In the genomic region with DNA sequence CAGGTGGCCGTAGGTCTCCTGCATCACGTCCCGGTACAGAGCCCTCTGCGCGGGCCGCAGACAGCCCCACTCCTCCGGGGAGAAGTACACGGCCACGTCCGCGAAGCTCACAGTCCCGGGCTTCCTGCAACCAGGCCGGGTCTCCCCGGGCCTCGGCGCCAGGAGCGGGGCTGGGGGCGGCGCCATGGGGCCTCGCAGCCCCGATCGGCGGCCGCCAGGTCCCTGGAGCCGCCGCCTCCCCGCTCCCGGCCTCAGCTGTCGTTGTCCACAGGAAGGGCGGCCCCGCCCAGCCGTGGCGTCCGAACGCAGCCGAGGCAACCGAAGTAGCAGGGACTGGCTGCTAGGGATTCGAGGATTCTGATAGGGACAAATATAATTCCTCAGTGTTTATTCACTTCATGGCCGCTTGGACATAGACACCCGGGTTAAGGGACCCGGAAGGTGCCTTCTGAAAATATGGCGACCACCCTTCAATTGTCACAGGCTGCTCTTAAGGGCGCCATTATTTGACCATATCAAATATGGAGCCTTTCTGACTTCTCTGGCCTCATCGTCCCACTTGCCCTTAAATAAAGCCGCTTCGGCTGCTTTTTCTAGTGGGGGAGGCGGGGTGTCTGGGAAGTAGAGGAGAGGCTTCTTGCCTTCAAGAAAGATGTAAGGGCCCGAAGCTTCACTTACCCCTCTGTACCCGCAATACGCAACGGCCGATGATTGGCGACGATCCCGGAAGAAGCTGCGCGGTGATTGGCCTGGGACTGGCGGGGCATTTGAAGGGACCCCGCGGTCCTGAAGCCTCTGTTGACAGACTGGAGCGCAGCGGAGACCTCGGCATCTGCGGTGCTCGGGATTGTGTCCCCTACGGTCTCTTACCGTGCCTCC, we compare ENCODE assay signal across 8 cellular contexts. TPM values are rescaled to one million over a fixed set of nuclear protein-coding genes. Genes with fewer than 3 reads are reported as not detected.
A peak's percentile ranks its signal among the peaks of the same experiment; 100 is the strongest.
DNase-seq lines count a peak whose midpoint lies in the region; ATAC-seq and TF ChIP-seq lines count a peak whose summit lies in the region.

A gene (minus strand): TSS at position 271 of the 879 bp plus-strand sequence. CDS start 85 bp downstream, at position 186.

- no peaks in the 10 kb centered on the region for H3K9me3 ChIP-seq in Peyer's patch
- H3K9me3 ChIP-seq in esophagus squamous epithelium, result no peaks in the 10 kb centered on the region

- ATAC-seq in GM21717 (IDR thresholded peaks at IDR 0.05; ENCODE audit: unreplicated experiment), result peak; percentile 63
- ATAC-seq in activated T-cell treated with anti-CD3 and anti-CD28 coated beads, Interleukin-2, amount 50 U/mL, for 72 hours (replicated peaks in 1 of 2), result peak; percentile 76 to 83

- H3K79me2 ChIP-seq in KMS-11 (ENCODE audit: insufficient read depth, low read depth), result peaks cover 22% of the 10 kb centered on the region

- H3K27ac ChIP-seq in KMS-11 (peak within 1 kb of the TSS; percentile 83), Peyer's patch (peak within 1 kb of the TSS; percentile 98 to 99 (median 98)), esophagus squamous epithelium (peak within 1 kb of the TSS; percentile 91 to 99 (median 96))

- peak within 1 kb of the TSS; percentile 92 for H3K9ac ChIP-seq in KMS-11

- no peaks in the 10 kb centered on the region for H3K9me3 Mint-ChIP-seq in activated T-cell treated with anti-CD3 and anti-CD28 coated beads, Interleukin-2, amount 50 U/mL, for 72 hours

- H3K4me3 ChIP-seq in KMS-11 (IDR thresholded peaks at IDR 0.05; ENCODE audit: insufficient read depth, low read depth, low read length), result no peak within 1 kb of the TSS
- H3K4me3 ChIP-seq in Peyer's patch, result peak within 1 kb of the TSS; percentile 81 to 95 (median 86)
- peak within 1 kb of the TSS; percentile 60 to 87 (median 73) for H3K4me3 ChIP-seq in esophagus squamous epithelium

- no peaks in the 10 kb centered on the region for H4K20me1 ChIP-seq in KMS-11 (ENCODE audit: insufficient read depth)

- H3K27me3 Mint-ChIP-seq in activated T-cell treated with anti-CD3 and anti-CD28 coated beads, Interleukin-2, amount 50 U/mL, for 72 hours (ENCODE audit: low read depth), result no peaks in the 10 kb centered on the region

- peak within 1 kb of the TSS; percentile 86 for H2AFZ ChIP-seq in KMS-11 (ENCODE audit: low read depth)

- WGBS in esophagus squamous epithelium, 2 donors, result 0 to 1% methylated on average over 4 to 26 of the region's 67 CpGs

- TF ChIP-seq CTCF in KMS-11 (conservative IDR thresholded peaks at IDR 0.05; ENCODE audit: low read depth, low read length) (no peak), Peyer's patch (IDR thresholded peaks at IDR 0.05) (peak in 1 of 6 experiments; percentile 20), esophagus squamous epithelium (IDR thresholded peaks at IDR 0.05) (peak in 3 of 6 experiments; percentile 4 to 24 (median 6))

- H3K27ac Mint-ChIP-seq in activated T-cell treated with anti-CD3 and anti-CD28 coated beads, Interleukin-2, amount 50 U/mL, for 72 hours, result peak within 1 kb of the TSS; percentile 95

- peak within 1 kb of the TSS; percentile 81 for H3K4me2 ChIP-seq in KMS-11

- H3K36me3 Mint-ChIP-seq in activated T-cell treated with anti-CD3 and anti-CD28 coated beads, Interleukin-2, amount 50 U/mL, for 72 hours (ENCODE audit: insufficient read depth in 2 of 2), result no peaks in the 10 kb centered on the region

- peak; percentile 53 to 66 for TF ChIP-seq POLR2A in Peyer's patch (IDR thresholded peaks at IDR 0.05)
- TF ChIP-seq POLR2A in esophagus squamous epithelium (IDR thresholded peaks at IDR 0.05), result peak in 3 of 4 donors; percentile 12 to 65 (median 48)

- intact Hi-C loops in esophagus squamous epithelium (cut with DNase I), result no loop called here

- H3K4me3 Mint-ChIP-seq in activated T-cell treated with anti-CD3 and anti-CD28 coated beads, Interleukin-2, amount 50 U/mL, for 72 hours, result peak within 1 kb of the TSS; percentile 96

- H3K36me3 ChIP-seq in KMS-11 (ENCODE audit: insufficient read depth) (no peaks in the 10 kb centered on the region), Peyer's patch (peaks cover 0 to 4% (median 0%) of the 10 kb centered on the region in 3 donors), esophagus squamous epithelium (peaks cover 0 to 11% (median 0%) of the 10 kb centered on the region in 3 donors)

- H3K27me3 ChIP-seq in KMS-11 (ENCODE audit: insufficient read depth, low read depth) (no peaks in the 10 kb centered on the region), Peyer's patch (no peaks in the 10 kb centered on the region), esophagus squamous epithelium (no peaks in the 10 kb centered on the region)

- H3K4me1 ChIP-seq in KMS-11 (ENCODE audit: low read depth, poor library complexity, severe bottlenecking) (peaks cover 62% of the 10 kb centered on the region), Peyer's patch (peaks cover 4 to 23% (median 14%) of the 10 kb centered on the region in 4 donors), esophagus squamous epithelium (peaks cover 27 to 59% (median 36%) of the 10 kb centered on the region in 3 donors)

- DNase-seq in DMS153 treated with DMSO at 0.1 percent for 48 hours (lab: John Stamatoyannopoulos, UW; ENCODE audit: unreplicated experiment), result peak; percentile 75
- DNase-seq in Peyer's patch, result peak; percentile 93 to 98 (median 94)
- peak; percentile 92 to 96 for DNase-seq in activated T-cell treated with anti-CD3 and anti-CD28 coated beads, Interleukin-2, amount 50 U/mL, for 72 hours
- peak; percentile 92 for DNase-seq in esophagus squamous epithelium (lab: John Stamatoyannopoulos, UW)
- peak; percentile 98 for DNase-seq in myocyte (ENCODE audit: low read depth)
- DNase-seq in stimulated activated CD8-positive, alpha-beta memory T cell treated with anti-CD3 and anti-CD28 coated beads, Interleukin-7, amount 100 ng/mL, for 48 hours (ENCODE audit: extremely low read depth in 1 of 2, low read depth in 1 of 2), result peak; percentile 75 to 91

- peaks cover 70% of the 10 kb centered on the region for H3K4me1 Mint-ChIP-seq in activated T-cell treated with anti-CD3 and anti-CD28 coated beads, Interleukin-2, amount 50 U/mL, for 72 hours (ENCODE audit: low read depth)

RNA-seq across cellular contexts. Expression of the gene that starts here (rescaled TPM):
- 10 to 100 TPM; 38.6 to 53.3 (median 41.1) TPM for total RNA-seq in Peyer's patch
- total RNA-seq in activated T-cell treated with anti-CD3 and anti-CD28 coated beads, Interleukin-2, amount 50 U/mL, for 72 hours, result 10 to 100 TPM; 14.5 TPM
- 10 to 100 TPM in 2 of 4 donors, 1 to 10 TPM in 2; 5.4 to 15.3 (median 10.2) TPM for total RNA-seq in esophagus squamous epithelium
- total RNA-seq in myocyte, result 7.4 and 8.7 TPM in 2 replicates
- polyA plus RNA-seq in myocyte (2012), result 12.1 TPM
